1 cellular context compared by ENCODE assay signal in genomic region chr19:4291200-4291732, GRCh38.
TF ChIP-seq lines count a peak whose summit lies in the region.

No MANE protein-coding gene starts in this region.

TF ChIP-seq in IMR-90, 13 proteins besides CTCF, POLR2A, EP300 and RAD21 (continued from another document):
- no peak for TF ChIP-seq USF2 (IDR thresholded peaks at IDR 0.05; ENCODE audit: low read depth, low read length)
- TF ChIP-seq CEBPB (IDR thresholded peaks at IDR 0.05; ENCODE audit: low read depth, low read length), result no peak
- TF ChIP-seq CHD1 (IDR thresholded peaks at IDR 0.05; ENCODE audit: low read depth, low read length), result no peak
- TF ChIP-seq MXI1 (IDR thresholded peaks at IDR 0.05; ENCODE audit: borderline replicate concordance, low read depth, low read length), result no peak
- TF ChIP-seq NFE2L2 (IDR thresholded peaks at IDR 0.05; ENCODE audit: low read depth, low read length), result no peak
- TF ChIP-seq ELK1 (IDR thresholded peaks at IDR 0.05; ENCODE audit: borderline replicate concordance, low read depth, low read length), result no peak
- no peak for TF ChIP-seq SMC3 (IDR thresholded peaks at IDR 0.05; ENCODE audit: low read depth, low read length)
- TF ChIP-seq MAZ (IDR thresholded peaks at IDR 0.05; ENCODE audit: borderline replicate concordance, low read depth, low read length), result no peak
- TF ChIP-seq RCOR1 (IDR thresholded peaks at IDR 0.05; ENCODE audit: insufficient replicate concordance, low read length), result no peak
- no peak for TF ChIP-seq FOS (IDR thresholded peaks at IDR 0.05; ENCODE audit: low read depth, low read length)
- no peak for TF ChIP-seq MAFK (IDR thresholded peaks at IDR 0.05; ENCODE audit: low read depth, low read length)
- TF ChIP-seq BHLHE40 (IDR thresholded peaks at IDR 0.05; ENCODE audit: low read depth, low read length), result no peak
